In the genomic region with DNA sequence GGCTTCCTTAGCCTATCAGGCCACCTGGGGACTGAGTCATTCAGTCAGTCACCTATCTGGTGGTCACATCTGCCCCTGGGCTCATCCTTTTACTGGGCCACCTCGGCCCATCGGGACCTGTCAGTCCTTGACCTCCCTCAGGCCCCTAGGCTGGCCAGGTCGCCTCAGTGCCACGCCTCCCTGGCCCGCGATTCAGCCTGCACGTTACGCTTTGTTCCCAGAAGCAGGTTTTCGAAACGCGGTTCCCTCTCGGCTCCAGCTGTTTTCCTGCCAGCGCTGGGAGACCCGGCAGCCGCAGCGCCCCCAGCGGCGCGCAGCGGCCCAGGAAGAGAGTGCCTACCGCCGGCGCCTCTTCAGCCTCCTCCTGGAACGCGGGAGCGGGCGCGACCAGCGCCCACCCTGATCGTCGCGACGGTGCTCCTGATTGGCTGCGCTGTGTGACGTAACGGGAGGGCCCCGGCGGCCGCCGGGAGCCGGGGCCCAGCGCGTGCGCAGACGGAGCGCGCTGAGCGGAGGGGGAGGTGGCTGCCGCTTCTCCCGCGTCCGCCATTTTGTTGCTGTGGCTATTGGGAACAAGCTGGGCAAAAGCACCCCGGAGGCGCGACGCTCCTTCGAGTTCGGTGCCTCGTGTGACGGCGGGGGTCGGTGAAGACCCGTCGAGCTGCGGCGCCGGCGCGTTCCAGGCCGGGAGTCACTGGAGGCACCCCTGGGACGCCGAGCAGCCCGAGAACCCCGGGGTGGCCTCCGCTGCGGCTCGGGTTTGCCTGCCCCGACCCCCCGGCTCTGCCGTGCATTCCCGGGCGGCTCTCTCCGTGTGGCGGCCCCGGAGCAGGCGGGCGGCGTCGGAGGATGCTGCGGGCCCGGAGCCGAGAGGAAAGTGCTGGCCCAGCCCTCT, we compare ENCODE assay signal across 8 cellular contexts. TPM values are rescaled to one million over a fixed set of nuclear protein-coding genes. Genes with fewer than 3 reads are reported as not detected.
A peak's percentile ranks its signal among the peaks of the same experiment; 100 is the strongest.
DNase-seq lines count a peak whose midpoint lies in the region; ATAC-seq and TF ChIP-seq lines count a peak whose summit lies in the region.

A gene with protein sequence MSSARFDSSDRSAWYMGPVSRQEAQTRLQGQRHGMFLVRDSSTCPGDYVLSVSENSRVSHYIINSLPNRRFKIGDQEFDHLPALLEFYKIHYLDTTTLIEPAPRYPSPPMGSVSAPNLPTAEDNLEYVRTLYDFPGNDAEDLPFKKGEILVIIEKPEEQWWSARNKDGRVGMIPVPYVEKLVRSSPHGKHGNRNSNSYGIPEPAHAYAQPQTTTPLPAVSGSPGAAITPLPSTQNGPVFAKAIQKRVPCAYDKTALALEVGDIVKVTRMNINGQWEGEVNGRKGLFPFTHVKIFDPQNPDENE (plus strand): TSS at position 492 of the 895 bp plus-strand sequence. CDS start 528 bp downstream, outside the sequence.

- H3K27ac Mint-ChIP-seq in activated CD4-positive, alpha-beta T cell treated with anti-CD3 and anti-CD28 coated beads for 36 hours = peak within 1 kb of the TSS; percentile 93

- peak; percentile 92 for ATAC-seq in HG03442 (IDR thresholded peaks at IDR 0.05; ENCODE audit: unreplicated experiment)
- ATAC-seq in activated CD4-positive, alpha-beta T cell treated with anti-CD3 and anti-CD28 coated beads for 36 hours = peak; percentile 98

- no peaks in the 10 kb centered on the region for H3K9me3 Mint-ChIP-seq in activated CD4-positive, alpha-beta T cell treated with anti-CD3 and anti-CD28 coated beads for 36 hours (ENCODE audit: low read depth)

- H3K4me3 ChIP-seq in BJ (ENCODE audit: low read depth, low read length) = peak within 1 kb of the TSS; percentile 97

- H3K36me3 ChIP-seq in BJ (ENCODE audit: control insufficient read depth, insufficient read depth, low read length) = no peaks in the 10 kb centered on the region

- peaks cover 27% of the 10 kb centered on the region for H3K4me1 Mint-ChIP-seq in activated CD4-positive, alpha-beta T cell treated with anti-CD3 and anti-CD28 coated beads for 36 hours

- DNase-seq in BJ (ENCODE audit: low read depth) (peak; percentile 80), GM19238 (ENCODE audit: insufficient read length, low spot score) (peak; percentile 95), NCI-H510A treated with DMSO at 0.1 percent for 48 hours (lab: John Stamatoyannopoulos, UW) (peak; percentile 98)
- peak; percentile 98 for DNase-seq in activated CD4-positive, alpha-beta T cell treated with anti-CD3 and anti-CD28 coated beads for 36 hours
- DNase-seq in stimulated activated CD4-positive, alpha-beta T cell treated with anti-CD3 and anti-CD28 coated beads, Interleukin-1b, Interleukin-23, amount 100 ng/mL, for 4 hours (ENCODE audit: low read depth in 2 of 2) = peak; percentile 93 to 94

- TF ChIP-seq CTCF in BJ (IDR thresholded peaks at IDR 0.05; ENCODE audit: insufficient read depth, low read depth, low read length) = peak; percentile 91

- H3K36me3 Mint-ChIP-seq in activated CD4-positive, alpha-beta T cell treated with anti-CD3 and anti-CD28 coated beads for 36 hours (ENCODE audit: low read depth) = peaks cover 28% of the 10 kb centered on the region

- POLR2A ChIA-PET in BJ (lab: Charles Lee) = no interaction called here
- POLR2A ChIA-PET in activated CD4-positive, alpha-beta T cell treated with anti-CD3 and anti-CD28 coated beads for 36 hours (lab: Charles Lee) = interaction anchor here (0.6 kb wide), 1 partner anchor 24 kb away, joined by 3 read pairs; no protein-coding TSS in a partner anchor

- CTCF ChIA-PET in BJ (lab: Yijun Ruan, JAX) = interaction anchor here (0.6 to 1.6 kb wide), 17 partner anchors 10 to 192 kb away, joined by 3 to 14 read pairs (median 4); a partner anchor contains a TSS
- CTCF ChIA-PET in activated CD4-positive, alpha-beta T cell treated with anti-CD3 and anti-CD28 coated beads for 36 hours (lab: Charles Lee) = interaction anchor here (0.5 to 0.7 kb wide), 7 partner anchors 16 to 87 kb away, joined by 3 to 5 read pairs (median 3); no protein-coding TSS in a partner anchor

- H3K27me3 ChIP-seq in BJ (ENCODE audit: control insufficient read depth, insufficient read depth, low read length) (no peaks in the 10 kb centered on the region), layer of hippocampus (ENCODE audit: control insufficient read depth, insufficient read depth, low read length) (no peaks in the 10 kb centered on the region)

- H3K27ac ChIP-seq in cingulate gyrus (ENCODE audit: low read depth, low read length) = peak within 1 kb of the TSS; percentile 88
- peak within 1 kb of the TSS; percentile 91 for H3K27ac ChIP-seq in layer of hippocampus (ENCODE audit: low read depth, low read length)

- peak within 1 kb of the TSS; percentile 99 for H3K4me3 Mint-ChIP-seq in activated CD4-positive, alpha-beta T cell treated with anti-CD3 and anti-CD28 coated beads for 36 hours

- intact Hi-C loops in activated CD4-positive, alpha-beta T cell treated with anti-CD3 and anti-CD28 coated beads for 36 hours (cut with DNase I, micrococcal nuclease) = loop anchor here (1.0 to 5.0 kb wide), 13 partner anchors 40 to 950 kb away; a partner anchor contains a TSS

- H3K27me3 Mint-ChIP-seq in activated CD4-positive, alpha-beta T cell treated with anti-CD3 and anti-CD28 coated beads for 36 hours = no peaks in the 10 kb centered on the region

RNA-seq across cellular contexts. Expression of the gene that starts here (rescaled TPM):
- 14.7 and 21.4 TPM in 2 replicates for polyA plus RNA-seq in BJ (2011; rRNA removed)
- polyA minus RNA-seq in BJ (2011; rRNA and poly(A)+ RNA removed) = 27.9 and 29.8 TPM in 2 replicates
- total RNA-seq in activated CD4-positive, alpha-beta T cell treated with anti-CD3 and anti-CD28 coated beads for 36 hours = 10 to 100 TPM; 80.8 to 92.0 TPM

Comparison
In these comparisons a context has a peak if more than half of its experiments do, and no peak if none do; other contexts are left out.
1. Peak in every context shown above with its lines: DNase-seq, ATAC-seq, H3K4me3 ChIP-seq and H3K27ac ChIP-seq.